9 cellular contexts compared by ENCODE assay signal in genomic region chr9:134059661-134060395, GRCh38. TPM values are rescaled to one million over a fixed set of nuclear protein-coding genes. Genes with fewer than 3 reads are reported as not detected.
A peak's percentile ranks its signal among the peaks of the same experiment; 100 is the strongest.
DNase-seq lines count a peak whose midpoint lies in the region; ATAC-seq and FAIRE-seq lines count a peak whose summit lies in the region.
"Had no signal": no experiment of that assay in that cellular context is flagged by ENCODE, and none has a peak within 500 bp of the region (broad histone marks: within the 10 kb centered on the region; RNA-seq: fewer than 3 reads in every experiment).

No MANE protein-coding gene starts in this region.

- no peak overlapping the region for H3K27ac Mint-ChIP-seq in activated T-helper 17 cell treated with anti-CD3 and anti-CD28 coated beads, Interleukin-2, amount 50 U/mL, for 72 hours

- H3K36me3 Mint-ChIP-seq in activated T-helper 17 cell treated with anti-CD3 and anti-CD28 coated beads, Interleukin-2, amount 50 U/mL, for 72 hours (ENCODE audit: low read depth) = no peaks in the 10 kb centered on the region

- no peak overlapping the region for H3K4me3 Mint-ChIP-seq in activated T-helper 17 cell treated with anti-CD3 and anti-CD28 coated beads, Interleukin-2, amount 50 U/mL, for 72 hours

- H3K9me3 Mint-ChIP-seq in activated T-helper 17 cell treated with anti-CD3 and anti-CD28 coated beads, Interleukin-2, amount 50 U/mL, for 72 hours = no peaks in the 10 kb centered on the region

- ATAC-seq in GM19395 (IDR thresholded peaks at IDR 0.05; ENCODE audit: unreplicated experiment) (peak; percentile 88), HG03378 (IDR thresholded peaks at IDR 0.05; ENCODE audit: unreplicated experiment) (peak; percentile 71)
- peak; percentile 78 for ATAC-seq in activated T-helper 17 cell treated with anti-CD3 and anti-CD28 coated beads, Interleukin-2, amount 50 U/mL, for 72 hours (replicated peaks)

- no peak for FAIRE-seq in RCC 7860 (lab: Jason Lieb, UNC)
- FAIRE-seq: islet of Langerhans had no signal

- H3K4me1 Mint-ChIP-seq in activated T-helper 17 cell treated with anti-CD3 and anti-CD28 coated beads, Interleukin-2, amount 50 U/mL, for 72 hours = no peaks in the 10 kb centered on the region

- H3K27me3 Mint-ChIP-seq in activated T-helper 17 cell treated with anti-CD3 and anti-CD28 coated beads, Interleukin-2, amount 50 U/mL, for 72 hours = no peaks in the 10 kb centered on the region

- DNase-seq in D341Med (ENCODE audit: low spot score) (peak; percentile 35), pons (ENCODE audit: low spot score) (peak; percentile 76), NCI-H1694 (lab: John Stamatoyannopoulos, UW) (no peak), NCI-H2081 treated with DMSO at 0.1 percent for 48 hours (lab: John Stamatoyannopoulos, UW) (no peak), RCC 7860 (ENCODE audit: low spot score) (no peak)

RNA-seq across cellular contexts. Expression of gene BRD3, which starts 8.0 kb away (rescaled TPM):
- 10 to 100 TPM in 1 of 2 donors, 1 to 10 TPM in 1; 8.4 to 10.6 TPM for total RNA-seq in activated T-helper 17 cell treated with anti-CD3 and anti-CD28 coated beads, Interleukin-2, amount 50 U/mL, for 72 hours

RNA-seq across cellular contexts. Expression of gene BRD3OS, which starts 34.5 kb away (rescaled TPM):
- 10 to 100 TPM in 1 of 2 donors, 1 to 10 TPM in 1; 8.5 to 12.5 TPM for total RNA-seq in activated T-helper 17 cell treated with anti-CD3 and anti-CD28 coated beads, Interleukin-2, amount 50 U/mL, for 72 hours

Comparison
In these comparisons a context has a peak if more than half of its experiments do, and no peak if none do; other contexts are left out.
1. DNase-seq: peak in D341Med (single experiment) and pons (single experiment); none in NCI-H1694 (single experiment), NCI-H2081 treated with DMSO at 0.1 percent for 48 hours (single experiment) and RCC 7860 (single experiment).
2. Peak in every context shown above with its lines, with median percentiles within 50 percentile points of each other: ATAC-seq.